8 cellular contexts compared by ENCODE assay signal in genomic region chr12:31732926-31733548, GRCh38. TPM values are rescaled to one million over a fixed set of nuclear protein-coding genes. Genes with fewer than 3 reads are reported as not detected.
DNase-seq lines count a peak whose midpoint lies in the region; ATAC-seq, FAIRE-seq and TF ChIP-seq lines count a peak whose summit lies in the region.

No MANE protein-coding gene starts in this region.

- H3K27me3 Mint-ChIP-seq in WTC11 (ENCODE audit: low read depth): peaks cover 25% of the 10 kb centered on the region

- no peaks in the 10 kb centered on the region for H3K36me3 ChIP-seq in prostate gland
- no peaks in the 10 kb centered on the region for H3K36me3 ChIP-seq in effector memory CD4-positive, alpha-beta T cell (ENCODE audit: control insufficient read depth, insufficient read depth, low read length)

- no peak overlapping the region for H3K4me3 ChIP-seq in prostate gland
- no peak overlapping the region for H3K4me3 ChIP-seq in effector memory CD4-positive, alpha-beta T cell (ENCODE audit: insufficient read depth, low read depth, low read length, poor library complexity, severe bottlenecking)

- H3K27ac ChIP-seq in prostate gland: peak overlapping the region; percentile 61 to 78
- H3K27ac ChIP-seq in effector memory CD4-positive, alpha-beta T cell (ENCODE audit: insufficient read depth, low read length, poor library complexity, severe bottlenecking): no peak overlapping the region

- peak; percentile 48 for DNase-seq in stimulated activated CD4-positive, alpha-beta T cell treated with anti-CD3 and anti-CD28 coated beads, Interleukin-1b, Interleukin-23, amount 100 ng/mL, for 48 hours
- DNase-seq in stimulated activated CD4-positive, alpha-beta T cell treated with anti-CD3 and anti-CD28 coated beads, Interleukin-12 subunit alpha, Interleukin-12 subunit beta, amount 100 ng/mL, for 4 hours: no peak
- peak; percentile 42 for DNase-seq in WTC11 (ENCODE audit: low spot score)
- DNase-seq in prostate gland (ENCODE audit: low spot score): peak; percentile 58
- DNase-seq in effector memory CD4-positive, alpha-beta T cell: no peak
- no peak for DNase-seq in hippocampal formation (lab: John Stamatoyannopoulos, UW)

- H3K4me1 ChIP-seq in prostate gland (replicated peaks): no peaks in the 10 kb centered on the region
- H3K4me1 ChIP-seq in effector memory CD4-positive, alpha-beta T cell (ENCODE audit: control insufficient read depth, insufficient read depth, low read length, poor library complexity, severe bottlenecking): peaks cover 21% of the 10 kb centered on the region

- peak overlapping the region; percentile 84 for H3K27ac Mint-ChIP-seq in WTC11

- FAIRE-seq in endometrium (lab: Jason Lieb, UNC): peak; percentile 80

- POLR2A ChIA-PET in WTC11 (lab: Charles Lee): interaction anchor here (0.6 kb wide), 1 partner anchor 16 kb away, joined by 3 read pairs; no protein-coding TSS in a partner anchor

- ATAC-seq in WTC11 (peak; percentile 43), HG03378 (IDR thresholded peaks at IDR 0.05; ENCODE audit: unreplicated experiment) (no peak)

- H3K4me1 Mint-ChIP-seq in WTC11: peaks cover 44% of the 10 kb centered on the region

- H3K36me3 Mint-ChIP-seq in WTC11: peaks cover 11% of the 10 kb centered on the region

- TF ChIP-seq CTCF in WTC11 (IDR thresholded peaks at IDR 0.05): no peak
- TF ChIP-seq CTCF in prostate gland (IDR thresholded peaks at IDR 0.05): no peak

- H3K4me3 Mint-ChIP-seq in WTC11: peak overlapping the region; percentile 0; the same call in 1 of the 2 replicates

- CTCF ChIA-PET in WTC11 (lab: Charles Lee): interaction anchor here (0.8 to 1.6 kb wide), 3 partner anchors 31 to 61 kb away, joined by 3 read pairs; no protein-coding TSS in a partner anchor

- H3K27me3 ChIP-seq in prostate gland (replicated peaks; ENCODE audit: insufficient read depth): no peaks in the 10 kb centered on the region
- H3K27me3 ChIP-seq in effector memory CD4-positive, alpha-beta T cell (replicated peaks; ENCODE audit: control insufficient read depth, insufficient read depth, low read length, poor library complexity, severe bottlenecking): no peaks in the 10 kb centered on the region

- WGBS in prostate gland: 48% methylated on average over 5 of the region's 5 CpGs

- intact Hi-C loops in prostate gland (cut with DNase I): no loop called here

- H3K9me3 ChIP-seq in prostate gland: no peaks in the 10 kb centered on the region
- H3K9me3 ChIP-seq in effector memory CD4-positive, alpha-beta T cell (ENCODE audit: control insufficient read depth, low read length): no peaks in the 10 kb centered on the region

- TF ChIP-seq POLR2A in prostate gland (IDR thresholded peaks at IDR 0.05): no peak

- H3K9me3 Mint-ChIP-seq in WTC11: peaks cover 11% of the 10 kb centered on the region

TF ChIP-seq in WTC11, 78 proteins besides CTCF, POLR2A, EP300 and RAD21 (continues in another document):
- TF ChIP-seq OVOL2 (CRISPR knock-in tag; IDR thresholded peaks at IDR 0.05; ENCODE audit: borderline replicate concordance): no peak
- TF ChIP-seq TEAD1 (CRISPR knock-in tag; IDR thresholded peaks at IDR 0.05): no peak
- no peak for TF ChIP-seq MYBL2 (CRISPR knock-in tag; IDR thresholded peaks at IDR 0.05)
- no peak for TF ChIP-seq ZNF425 (CRISPR knock-in tag; conservative IDR thresholded peaks at IDR 0.05)
- TF ChIP-seq FOXP4 (CRISPR knock-in tag; IDR thresholded peaks at IDR 0.05): peak; percentile 31; the same call in 1 of the 2 replicates
- no peak for TF ChIP-seq IRF1 (CRISPR knock-in tag; IDR thresholded peaks at IDR 0.05)
- no peak for TF ChIP-seq AR (CRISPR knock-in tag; IDR thresholded peaks at IDR 0.05)
- no peak for TF ChIP-seq ZNF512 (CRISPR knock-in tag; IDR thresholded peaks at IDR 0.05; ENCODE audit: borderline replicate concordance)
- TF ChIP-seq ZNF423 (CRISPR knock-in tag; IDR thresholded peaks at IDR 0.05): peak; percentile 88
- TF ChIP-seq ZSCAN18 (CRISPR knock-in tag; IDR thresholded peaks at IDR 0.05): no peak
- TF ChIP-seq ETV6 (CRISPR knock-in tag; IDR thresholded peaks at IDR 0.05): no peak
- TF ChIP-seq RELA (CRISPR knock-in tag; IDR thresholded peaks at IDR 0.05; ENCODE audit: borderline replicate concordance): no peak

RNA-seq across cellular contexts. Expression of gene AMN1, which starts 4.2 kb away (rescaled TPM):
- total RNA-seq in WTC11 (2021) (8.9 to 12.1 TPM (median 10.1 TPM) in 3 replicates), prostate gland (10 to 100 TPM; 11.9 to 31.9 TPM)

Comparison
In these comparisons a context has a peak if more than half of its experiments do, and no peak if none do; other contexts are left out.
1. DNase-seq: peak in stimulated activated CD4-positive, alpha-beta T cell treated with anti-CD3 and anti-CD28 coated beads, Interleukin-1b, Interleukin-23, amount 100 ng/mL, for 48 hours (single experiment), WTC11 (single experiment) and prostate gland (single experiment); none in stimulated activated CD4-positive, alpha-beta T cell treated with anti-CD3 and anti-CD28 coated beads, Interleukin-12 subunit alpha, Interleukin-12 subunit beta, amount 100 ng/mL, for 4 hours (single experiment), effector memory CD4-positive, alpha-beta T cell (0 of 3) and hippocampal formation (0 of 2).